ENCODE assay signal across 8 cellular contexts in the genomic region with DNA sequence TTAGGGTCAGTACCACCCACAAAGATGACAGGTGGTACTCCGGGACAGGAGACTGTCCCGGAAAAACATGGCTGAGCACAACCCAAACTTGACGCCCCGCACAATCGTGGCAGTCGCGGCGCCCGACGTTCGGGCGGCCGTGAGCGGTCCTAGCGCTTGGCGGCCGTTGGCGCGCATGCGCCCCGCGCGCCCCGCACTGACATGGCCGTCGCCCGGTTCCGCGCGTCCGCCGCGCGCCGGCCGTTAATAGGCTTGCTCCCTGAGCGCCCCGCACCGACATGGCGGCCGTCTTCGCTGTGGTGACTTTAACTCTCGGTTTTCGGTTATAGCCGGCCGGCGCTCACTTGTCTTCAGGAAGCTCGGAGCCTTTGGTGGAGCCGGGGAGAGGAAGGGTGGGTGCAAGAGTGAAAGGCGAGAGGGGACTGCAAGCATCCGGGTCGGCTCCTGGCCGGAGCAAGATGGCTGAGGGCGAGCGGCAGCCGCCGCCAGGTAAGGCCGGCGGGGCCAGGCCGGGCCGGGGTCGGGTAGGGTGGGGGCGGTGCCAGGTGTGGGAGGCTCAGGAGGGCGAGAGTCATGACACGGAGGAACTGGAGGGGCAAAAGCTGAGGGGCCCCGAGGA. TPM values are rescaled to one million over a fixed set of nuclear protein-coding genes. Genes with fewer than 3 reads are reported as not detected.
DNase-seq lines count a peak whose midpoint lies in the region; ATAC-seq, FAIRE-seq and TF ChIP-seq lines count a peak whose summit lies in the region.

A gene (plus strand): TSS at position 273 of the 619 bp plus-strand sequence. CDS start 186 bp downstream, at position 459.

- H3K36me3 ChIP-seq in keratinocyte (ENCODE audit: control insufficient read depth in 2 of 2, extremely low read depth in 1 of 2, insufficient read depth in 2 of 2, low read length in 2 of 2) = no peaks in the 10 kb centered on the region

- H4K20me1 ChIP-seq in keratinocyte (ENCODE audit: control insufficient read depth, extremely low read depth, insufficient read depth, low read length) = no peaks in the 10 kb centered on the region

- 0% methylated on average over 25 of the region's 66 CpGs for WGBS in A549 (ENCODE audit: missing lambda C conversion rate)

- H3K9me3 ChIP-seq in A549 = no peaks in the 10 kb centered on the region
- no peaks in the 10 kb centered on the region for H3K9me3 ChIP-seq in keratinocyte (ENCODE audit: control insufficient read depth, low read depth, low read length)

- peaks cover 39% of the 10 kb centered on the region for H3K79me2 ChIP-seq in keratinocyte (ENCODE audit: control insufficient read depth, insufficient read depth, low read length)

- CTCF ChIA-PET in A549 (lab: Yijun Ruan, JAX) = interaction anchor here (1.0 to 2.8 kb wide), 5 partner anchors 10 to 515 kb away, joined by 3 to 12 read pairs (median 5); a partner anchor contains a TSS

- peak; percentile 82 to 88 for DNase-seq in A549 (ENCODE audit: low read depth in 1 of 2, low spot score in 1 of 2)
- DNase-seq in NCI-H226 = peak; percentile 79
- peak; percentile 76 for DNase-seq in activated CD4-positive, CD25-positive, alpha-beta regulatory T cell treated with anti-CD3 and anti-CD28 coated beads, Interleukin-2, amount 50 U/mL, for 16 hours (ENCODE audit: low read depth, low spot score)
- DNase-seq in caudate nucleus (lab: John Stamatoyannopoulos, UW) = peak in 57 of 61 donors; percentile 30 to 88 (median 78)
- no peak for DNase-seq in keratinocyte (ENCODE audit: low read depth, low spot score)
- peak; percentile 90 for DNase-seq in stimulated activated CD4-positive, alpha-beta T cell treated with anti-CD3 and anti-CD28 coated beads, Interleukin-15, amount 100 ng/mL, for 24 hours

- TF ChIP-seq CTCF in A549 (IDR thresholded peaks at IDR 0.05) = no peak
- no peak for TF ChIP-seq CTCF in keratinocyte (optimal IDR thresholded peaks at IDR 0.05 in 1 of 3, IDR thresholded peaks at IDR 0.05 in 1 of 3, conservative IDR thresholded peaks at IDR 0.05 in 1 of 3; ENCODE audit: extremely low read depth in 1 of 3, insufficient read depth in 2 of 3, low read length in 3 of 3)

- ATAC-seq in A549 (peak; percentile 75 to 91), GM18861 (IDR thresholded peaks at IDR 0.05; ENCODE audit: unreplicated experiment) (peak; percentile 59), HG03097 (IDR thresholded peaks at IDR 0.05; ENCODE audit: low FRiP score, unreplicated experiment) (peak; percentile 69)

- TF ChIP-seq EP300 in A549 (IDR thresholded peaks at IDR 0.05) = no peak

- no peaks in the 10 kb centered on the region for H3K9me1 ChIP-seq in keratinocyte (ENCODE audit: control insufficient read depth, extremely low read depth, insufficient read depth, low read length)

- POLR2A ChIA-PET in A549 (lab: Yijun Ruan, JAX) = interaction anchor here (0.8 to 2.4 kb wide), 4 partner anchors 16 to 44 kb away, joined by 3 to 7 read pairs (median 3); a partner anchor contains a TSS

- dilution Hi-C loops in keratinocyte (cut with MboI; ENCODE audit: extremely low pct_ligation_motif_present, low sequenced_read_pairs) = no loop called here

- peak within 1 kb of the TSS; percentile 61 for H3K4me3 ChIP-seq in A549
- peak within 1 kb of the TSS; percentile 94 to 97 (median 96) for H3K4me3 ChIP-seq in keratinocyte (ENCODE audit: control insufficient read depth in 2 of 3, extremely low read depth in 1 of 3, insufficient read depth in 2 of 3, low read depth in 1 of 3, low read length in 3 of 3)

- H3K4me1 ChIP-seq in A549 (peaks cover 32% of the 10 kb centered on the region), keratinocyte (ENCODE audit: control insufficient read depth, extremely low read depth, insufficient read depth, low read length) (peaks cover 17% of the 10 kb centered on the region)

- H3K9ac ChIP-seq in keratinocyte (ENCODE audit: control insufficient read depth, extremely low read depth, insufficient read depth, low read length) = peak within 1 kb of the TSS; percentile 88

- peaks cover 15% of the 10 kb centered on the region for H3K27me3 ChIP-seq in keratinocyte (ENCODE audit: control insufficient read depth, extremely low read depth, insufficient read depth, low read length)

- FAIRE-seq in A549 (lab: Jason Lieb, UNC) (no peak), keratinocyte (lab: Jason Lieb, UNC) (no peak)

- H3K4me2 ChIP-seq in A549 (peak within 1 kb of the TSS; percentile 96), keratinocyte (ENCODE audit: control insufficient read depth, extremely low read depth, insufficient read depth, low read depth, low read length) (peak within 1 kb of the TSS; percentile 100)

- TF ChIP-seq RAD21 in A549 (conservative IDR thresholded peaks at IDR 0.05 in 1 of 2, IDR thresholded peaks at IDR 0.05 in 1 of 2) = no peak

- TF ChIP-seq POLR2A in A549 (IDR thresholded peaks at IDR 0.05; ENCODE audit: low read length) = no peak; the same call in none of the 2 replicates

- H2AFZ ChIP-seq in keratinocyte (ENCODE audit: control insufficient read depth, low read length) = peak within 1 kb of the TSS; percentile 96

- peak within 1 kb of the TSS; percentile 92 to 97 for H3K27ac ChIP-seq in A549
- peak within 1 kb of the TSS; percentile 99 for H3K27ac ChIP-seq in caudate nucleus (ENCODE audit: low read depth, low read length)
- H3K27ac ChIP-seq in keratinocyte (ENCODE audit: control insufficient read depth, insufficient read depth, low read length) = peak within 1 kb of the TSS; percentile 92

TF ChIP-seq in A549, 52 proteins besides CTCF, POLR2A, EP300 and RAD21:
- TF ChIP-seq HEYL (CRISPR knock-in tag; IDR thresholded peaks at IDR 0.05) (no peak), BHLHE40 (IDR thresholded peaks at IDR 0.05; ENCODE audit: low read depth, low read length) (no peak), CBX2 (IDR thresholded peaks at IDR 0.05; ENCODE audit: borderline replicate concordance, low read depth) (no peak), RFX5 (IDR thresholded peaks at IDR 0.05) (peak; percentile 4; the same call in 1 of the 2 replicates), KDM1A (IDR thresholded peaks at IDR 0.05; ENCODE audit: low read depth) (no peak), KDM5A (IDR thresholded peaks at IDR 0.05) (peak; percentile 61), GATA3 (IDR thresholded peaks at IDR 0.05; ENCODE audit: borderline replicate concordance) (no peak; the same call in 1 of the 2 replicates), JUN (IDR thresholded peaks at IDR 0.05) (peak; percentile 32 to 40; a peak in 2 of 5 replicates), RNF2 (IDR thresholded peaks at IDR 0.05; ENCODE audit: borderline replicate concordance, low read depth) (no peak), NR3C1 (IDR thresholded peaks at IDR 0.05) (no peak), PHF8 (IDR thresholded peaks at IDR 0.05; ENCODE audit: borderline replicate concordance, low read depth) (peak; percentile 44; the same call in 1 of the 2 replicates), NPAS2 (CRISPR knock-in tag; IDR thresholded peaks at IDR 0.05; ENCODE audit: borderline replicate concordance) (no peak), POLR2AphosphoS2 (conservative IDR thresholded peaks at IDR 0.05; ENCODE audit: low read length) (no peak), ESRRA (IDR thresholded peaks at IDR 0.05; ENCODE audit: borderline replicate concordance, low read length) (no peak)
- TF ChIP-seq, protein P1, sequence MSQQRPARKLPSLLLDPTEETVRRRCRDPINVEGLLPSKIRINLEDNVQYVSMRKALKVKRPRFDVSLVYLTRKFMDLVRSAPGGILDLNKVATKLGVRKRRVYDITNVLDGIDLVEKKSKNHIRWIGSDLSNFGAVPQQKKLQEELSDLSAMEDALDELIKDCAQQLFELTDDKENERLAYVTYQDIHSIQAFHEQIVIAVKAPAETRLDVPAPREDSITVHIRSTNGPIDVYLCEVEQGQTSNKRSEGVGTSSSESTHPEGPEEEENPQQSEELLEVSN (IDR thresholded peaks at IDR 0.05; ENCODE audit: borderline replicate concordance, low read depth) = peak; percentile 63; the same call in 1 of the 2 replicates
- TF ChIP-seq, protein P2, sequence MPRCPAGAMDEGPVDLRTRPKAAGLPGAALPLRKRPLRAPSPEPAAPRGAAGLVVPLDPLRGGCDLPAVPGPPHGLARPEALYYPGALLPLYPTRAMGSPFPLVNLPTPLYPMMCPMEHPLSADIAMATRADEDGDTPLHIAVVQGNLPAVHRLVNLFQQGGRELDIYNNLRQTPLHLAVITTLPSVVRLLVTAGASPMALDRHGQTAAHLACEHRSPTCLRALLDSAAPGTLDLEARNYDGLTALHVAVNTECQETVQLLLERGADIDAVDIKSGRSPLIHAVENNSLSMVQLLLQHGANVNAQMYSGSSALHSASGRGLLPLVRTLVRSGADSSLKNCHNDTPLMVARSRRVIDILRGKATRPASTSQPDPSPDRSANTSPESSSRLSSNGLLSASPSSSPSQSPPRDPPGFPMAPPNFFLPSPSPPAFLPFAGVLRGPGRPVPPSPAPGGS (IDR thresholded peaks at IDR 0.05) = peak; percentile 63; the same call in 2 of the 3 replicates
- TF ChIP-seq, protein P3, sequence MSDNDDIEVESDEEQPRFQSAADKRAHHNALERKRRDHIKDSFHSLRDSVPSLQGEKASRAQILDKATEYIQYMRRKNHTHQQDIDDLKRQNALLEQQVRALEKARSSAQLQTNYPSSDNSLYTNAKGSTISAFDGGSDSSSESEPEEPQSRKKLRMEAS (IDR thresholded peaks at IDR 0.05) = peak; percentile 76

RNA-seq across cellular contexts. Expression of the gene that starts here (rescaled TPM):
- polyA plus RNA-seq in A549 (2011; rRNA removed) (140 and 149 TPM in 2 replicates), A549 (2017; fragmentation: RNase III; extraction: RNeasy Plus Mini Kit Qiagen cat#74134 plus additional on column Dnase treatment) (140 to 167 TPM (median 161 TPM) in 3 replicates), keratinocyte (86.8 to 127 TPM (median 98.0 TPM) in 3 replicates)
- polyA plus RNA-seq in A549 (2012; cell fraction: cytosol; rRNA removed) = 95.3 and 125 TPM in 2 replicates
- polyA plus RNA-seq in A549 (2012; cell fraction: nucleus; rRNA removed) = 109 and 124 TPM in 2 replicates
- polyA minus RNA-seq in A549 (2011; rRNA and poly(A)+ RNA removed) = 150 and 168 TPM in 2 replicates
- polyA plus RNA-seq in keratinocyte (2011; ENCODE audit: low read depth) = 14.6 TPM
- 80.8 and 81.8 TPM in 2 replicates for polyA plus RNA-seq in keratinocyte (2011; cell fraction: cytosol; rRNA removed)
- 77.5 and 93.2 TPM in 2 replicates for polyA plus RNA-seq in keratinocyte (2011; cell fraction: nucleus; rRNA removed)
- polyA plus RNA-seq in keratinocyte (2012; ENCODE audit: low replicate concordance) = 43.8 and 93.0 TPM in 2 replicates
- polyA minus RNA-seq in keratinocyte = 113 to 151 TPM (median 121 TPM) in 3 replicates
- polyA minus RNA-seq in keratinocyte (2011; cell fraction: cytosol; rRNA and poly(A)+ RNA removed) = 77.1 TPM
- polyA minus RNA-seq in keratinocyte (2011; cell fraction: nucleus; rRNA and poly(A)+ RNA removed) = 43.4 and 67.5 TPM in 2 replicates
